In the genomic region with DNA sequence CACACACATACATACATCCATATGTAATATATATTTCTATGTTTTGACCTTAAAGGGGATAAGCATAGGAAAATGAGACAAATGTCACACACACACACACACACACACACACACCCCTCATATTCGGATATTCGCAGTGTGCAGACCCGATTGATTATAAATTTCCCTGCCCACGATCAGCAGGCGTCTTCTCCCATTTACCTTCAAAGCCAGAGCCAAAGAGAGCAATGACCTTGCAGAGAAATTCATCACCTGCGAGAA, we compare ENCODE assay signal across 8 cellular contexts. TPM values are rescaled to one million over a fixed set of nuclear protein-coding genes. Genes with fewer than 3 reads are reported as not detected.
DNase-seq lines count a peak whose midpoint lies in the region; ATAC-seq and TF ChIP-seq lines count a peak whose summit lies in the region.

No MANE protein-coding gene starts in this region.

- DNase-seq in GM23248: no peak
- no peak for DNase-seq in right cardiac atrium
- DNase-seq in retinal pigment epithelial cell (ENCODE audit: low read depth): no peak
- no peak for DNase-seq in DMS114 treated with DMSO at 0.1 percent for 48 hours (lab: John Stamatoyannopoulos, UW; ENCODE audit: unreplicated experiment)
- no peak for DNase-seq in stimulated activated CD8-positive, alpha-beta memory T cell treated with anti-CD3 and anti-CD28 coated beads, Interleukin-4, amount 100 ng/mL, for 48 hours

- H2AFZ ChIP-seq in GM23248: peak overlapping the region; percentile 82

- peak overlapping the region; percentile 55; the same call in 1 of the 2 replicates for H3K9ac ChIP-seq in GM23248

- H3K27ac ChIP-seq in GM23248 (no peak overlapping the region), right cardiac atrium (ENCODE audit: low read length) (peak overlapping the region; percentile 55)

- in situ Hi-C loops in GM23248 (cut with MboI): no loop called here

- H3K36me3 ChIP-seq in GM23248 (ENCODE audit: low read depth): no peaks in the 10 kb centered on the region

- peak overlapping the region; percentile 81 for H3K4me3 ChIP-seq in GM23248
- H3K4me3 ChIP-seq in WI38 (ENCODE audit: low read depth, low read length): peak overlapping the region; percentile 54
- peak overlapping the region; percentile 76 for H3K4me3 ChIP-seq in right cardiac atrium (ENCODE audit: low read length)
- H3K4me3 ChIP-seq in retinal pigment epithelial cell (ENCODE audit: low read length): peak overlapping the region; percentile 71

- TF ChIP-seq CTCF in WI38 (IDR thresholded peaks at IDR 0.05; ENCODE audit: low read depth, low read length) (no peak), retinal pigment epithelial cell (conservative IDR thresholded peaks at IDR 0.05; ENCODE audit: low read depth, low read length) (no peak)

- H3K79me2 ChIP-seq in GM23248 (ENCODE audit: insufficient read depth): no peaks in the 10 kb centered on the region

- peaks cover 4% of the 10 kb centered on the region; the same call in 1 of the 2 replicates for H3K27me3 ChIP-seq in GM23248 (replicated peaks; ENCODE audit: insufficient read depth)
- no peaks in the 10 kb centered on the region for H3K27me3 ChIP-seq in right cardiac atrium (ENCODE audit: control insufficient read depth, insufficient read depth)

- ATAC-seq in right cardiac atrium (no peak), GM21515 (IDR thresholded peaks at IDR 0.05; ENCODE audit: unreplicated experiment) (no peak), esophagus mucosa (no peak)

- WGBS in GM23248 (ENCODE audit: low coverage in 1 of 2, low lambda C conversion rate in 2 of 2, missing lambda C conversion rate in 2 of 2), 2 experiments: 37 to 42% methylated on average over 6 of the region's 6 CpGs
- 9% methylated on average over 6 of the region's 6 CpGs for WGBS in right cardiac atrium

- intact Hi-C loops in right cardiac atrium (cut with DNase I): loop anchor here in 1 of 4 donors (10.0 kb wide), 1 partner anchor 62 kb away; no protein-coding TSS in a partner anchor

- peaks cover 9% of the 10 kb centered on the region for H3K4me1 ChIP-seq in GM23248 (ENCODE audit: insufficient read depth)
- no peaks in the 10 kb centered on the region for H3K4me1 ChIP-seq in right cardiac atrium (ENCODE audit: control insufficient read depth, insufficient read depth, low read length)

- no peaks in the 10 kb centered on the region for H3K9me2 ChIP-seq in GM23248 (ENCODE audit: insufficient read depth)

- peak overlapping the region; percentile 91 for H3K4me2 ChIP-seq in GM23248 (ENCODE audit: unreplicated experiment)

- no peaks in the 10 kb centered on the region for H4K20me1 ChIP-seq in GM23248 (ENCODE audit: insufficient read depth)

- peaks cover 5% of the 10 kb centered on the region; the same call in 1 of the 2 replicates for H3F3A ChIP-seq in GM23248 (ENCODE audit: insufficient read depth)

- H3K9me3 ChIP-seq in GM23248 (ENCODE audit: low read depth): no peaks in the 10 kb centered on the region
- no peaks in the 10 kb centered on the region for H3K9me3 ChIP-seq in right cardiac atrium (ENCODE audit: control insufficient read depth, low read length)

RNA-seq across cellular contexts. Expression of gene GPRIN3, which starts 0.5 kb away (rescaled TPM):
- total RNA-seq in GM23248 (2014; rRNA removed; shearing (Covaris generic)): not detected in 2 replicates
- polyA plus RNA-seq in GM23248 (2016; fragmentation: Nextera tagmentation; extraction: Ambion mirVana): 0.01 and 0.05 TPM in 2 replicates
- 10 to 100 TPM in 1 of 4 donors, 1 to 10 TPM in 3; 4.8 to 10.3 (median 9.0) TPM for total RNA-seq in right cardiac atrium
- polyA plus RNA-seq in right cardiac atrium: 2.1 TPM
- total RNA-seq in esophagus mucosa: 0.36 TPM
